28 cellular contexts compared by ENCODE assay signal in the genomic region with DNA sequence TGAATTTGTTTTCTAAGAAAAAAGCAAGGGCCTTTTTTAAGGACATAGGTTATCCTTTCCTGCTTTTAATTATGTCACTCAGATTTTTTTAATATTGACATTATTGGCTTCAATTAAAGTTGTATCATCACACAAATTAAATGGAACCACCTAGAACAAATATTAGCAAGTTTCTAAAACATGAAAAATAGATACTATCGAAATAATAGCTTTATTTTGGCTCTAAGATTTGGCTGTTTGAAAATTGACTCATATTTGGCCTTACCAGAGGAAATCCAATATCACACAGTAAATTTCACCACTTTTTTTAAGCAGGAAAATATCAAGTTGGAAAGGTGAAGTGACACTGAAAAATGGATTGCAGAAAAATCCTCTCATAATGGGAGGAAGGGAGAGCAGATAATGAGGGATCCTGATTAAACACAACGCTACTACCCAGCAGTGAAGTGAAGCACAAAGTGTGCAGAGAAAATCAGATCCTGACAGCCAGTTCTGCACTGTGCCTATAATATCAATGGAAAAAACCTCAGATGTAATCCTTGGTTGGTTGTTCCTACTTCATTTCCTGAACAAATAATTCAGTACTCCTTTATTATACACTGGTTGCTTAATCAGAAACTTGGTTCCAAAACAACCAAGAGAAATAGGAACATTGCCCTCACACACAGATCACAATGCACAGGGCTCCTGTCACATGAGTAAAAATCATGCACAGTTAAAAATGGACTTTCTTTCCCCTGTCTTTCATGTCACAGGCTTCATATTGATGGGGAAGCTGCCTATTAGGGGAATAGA. TPM values are rescaled to one million over a fixed set of nuclear protein-coding genes. Genes with fewer than 3 reads are reported as not detected.
A peak's percentile ranks its signal among the peaks of the same experiment; 100 is the strongest.
DNase-seq lines count a peak whose midpoint lies in the region; ATAC-seq and TF ChIP-seq lines count a peak whose summit lies in the region.
"Had no signal": no experiment of that assay in that cellular context is flagged by ENCODE, and none has a peak within 500 bp of the region (broad histone marks: within the 10 kb centered on the region; RNA-seq: fewer than 3 reads in every experiment).

No MANE protein-coding gene starts in this region.

- CTCF ChIA-PET in HEK293 (lab: Yijun Ruan, JAX) (interaction anchor here (0.7 to 1.1 kb wide), 5 partner anchors 20 to 537 kb away, joined by 3 to 7 read pairs (median 3); no protein-coding TSS in a partner anchor), PC-9 (lab: Charles Lee) (no interaction called here)

- H3K27ac ChIP-seq in HEK293 (ENCODE audit: extremely low read depth, low read depth, low read length) (no peak overlapping the region), caudate nucleus (ENCODE audit: low read depth, low read length) (peak overlapping the region; percentile 53), lower lobe of right lung (no peak overlapping the region), PC-9 (no peak overlapping the region)
- H3K27ac ChIP-seq: esophagus muscularis mucosa had no signal

- H3K4me3 ChIP-seq in HEK293 (ENCODE audit: low read depth, low read length) (no peak overlapping the region), lower lobe of right lung (no peak overlapping the region), skeletal muscle satellite cell (ENCODE audit: low read length) (no peak overlapping the region), PC-9 (no peak overlapping the region)
- H3K4me3 ChIP-seq: esophagus muscularis mucosa, thyroid gland had no signal

- POLR2A ChIA-PET in HEK293 (lab: Yijun Ruan, JAX) (no interaction called here), PC-9 (lab: Charles Lee; ENCODE audit: unreplicated experiment) (no interaction called here)

- H2AFZ ChIP-seq in PC-9, result no peak overlapping the region

- H3F3A ChIP-seq in PC-9 (ENCODE audit: insufficient read depth, low read depth), result no peaks in the 10 kb centered on the region

- H3K9ac ChIP-seq in skeletal muscle satellite cell (ENCODE audit: low read depth, low read length), result no peak overlapping the region

- H3K4me1 ChIP-seq in HEK293 (ENCODE audit: control insufficient read depth, insufficient read depth, low read length) (peaks cover 3% of the 10 kb centered on the region; the same call in 1 of the 2 replicates), lower lobe of right lung (peaks cover 19% of the 10 kb centered on the region), skeletal muscle satellite cell (ENCODE audit: control insufficient read depth, insufficient read depth, low read length) (peaks cover 15% of the 10 kb centered on the region), PC-9 (replicated peaks; ENCODE audit: insufficient read depth) (peaks cover 16% of the 10 kb centered on the region)
- H3K4me1 ChIP-seq: esophagus muscularis mucosa had no signal

- H3K27me3 ChIP-seq in lower lobe of right lung (ENCODE audit: low read depth) (no peaks in the 10 kb centered on the region), skeletal muscle satellite cell (ENCODE audit: control insufficient read depth, insufficient read depth, low read length) (no peaks in the 10 kb centered on the region), PC-9 (ENCODE audit: insufficient read depth, low read depth) (no peaks in the 10 kb centered on the region)
- H3K27me3 ChIP-seq: esophagus muscularis mucosa, thyroid gland had no signal

- peak; percentile 51 to 64 for ATAC-seq in lower lobe of right lung

- H3K9me2 ChIP-seq in PC-9 (ENCODE audit: insufficient read depth), result no peaks in the 10 kb centered on the region

- intact Hi-C loops in lower lobe of right lung (cut with DNase I) (no loop called here), PC-9 (cut with micrococcal nuclease; ENCODE audit: unreplicated experiment) (no loop called here)

- BruUV-seq in PC-9 (replicated peaks; lab: Mats Ljungman, UMichigan), result no TSS peak

- no peaks in the 10 kb centered on the region for H3K79me2 ChIP-seq in PC-9 (ENCODE audit: low read depth)

- H3K9me3 ChIP-seq in HEK293 (ENCODE audit: control insufficient read depth, insufficient read depth, low read depth, low read length) (no peaks in the 10 kb centered on the region), lower lobe of right lung (no peaks in the 10 kb centered on the region), skeletal muscle satellite cell (replicated peaks; ENCODE audit: low read length) (no peaks in the 10 kb centered on the region), PC-9 (ENCODE audit: insufficient read depth, low read depth) (no peaks in the 10 kb centered on the region)
- H3K9me3 ChIP-seq: esophagus muscularis mucosa, thyroid gland had no signal

- H4K20me1 ChIP-seq in PC-9 (ENCODE audit: insufficient read depth), result no peaks in the 10 kb centered on the region

- TF ChIP-seq CTCF in HEK293 (tag by site-specific recombination; IDR thresholded peaks at IDR 0.05), result no peak
- TF ChIP-seq CTCF in lower lobe of right lung (IDR thresholded peaks at IDR 0.05), result no peak
- no peak for TF ChIP-seq CTCF in PC-9 (conservative IDR thresholded peaks at IDR 0.05)

- H3K4me2 ChIP-seq in skeletal muscle satellite cell (ENCODE audit: low read length) (peak overlapping the region; percentile 40), PC-9 (no peak overlapping the region)

- peak in 6 of 61 donors; percentile 3 to 34 (median 12) for DNase-seq in caudate nucleus (lab: John Stamatoyannopoulos, UW)
- DNase-seq in lower lobe of right lung, result no peak
- DNase-seq in stimulated activated CD4-positive, alpha-beta T cell treated with anti-CD3 and anti-CD28 coated beads, Interleukin-4, amount 100 ng/mL, for 24 hours, result no peak
- DNase-seq in germinal center (ENCODE audit: low spot score), result no peak
- no peak for DNase-seq in PC-9
- DNase-seq in NCI-H1436 treated with DMSO at 0.1 percent for 48 hours (lab: John Stamatoyannopoulos, UW), result no peak
- DNase-seq: activated CD4-positive, alpha-beta T cell treated with anti-CD3 and anti-CD28 coated beads, Interleukin-2, amount 50 U/mL, for 48 hours; activated CD8-positive, alpha-beta memory T cell treated with anti-CD3 and anti-CD28 coated beads, Interleukin-2, amount 50 U/mL, for 48 hours; CD4-positive, alpha-beta T cell; effector memory CD4-positive, alpha-beta T cell; EL; KG1; mammary epithelial cell; NCI-H524 treated with DMSO at 0.1 percent for 48 hours; nucleus accumbens; RPMI8226; stimulated activated CD4-positive, alpha-beta T cell treated with anti-CD3 and anti-CD28 coated beads, Interleukin-12 subunit alpha, Interleukin-12 subunit beta, amount 100 ng/mL, for 4 hours; stimulated activated CD4-positive, alpha-beta T cell treated with anti-CD3 and anti-CD28 coated beads, Interleukin-4, amount 100 ng/mL, for 4 hours; stimulated activated naive CD4-positive, alpha-beta T cell treated with Interleukin-2 at 50 U/mL for 16 hours; thyroid gland had no signal

- H3K36me3 ChIP-seq in HEK293 (ENCODE audit: control insufficient read depth in 2 of 2, insufficient read depth in 1 of 2, low read length in 2 of 2), result no peaks in the 10 kb centered on the region
- H3K36me3 ChIP-seq in lower lobe of right lung, result no peaks in the 10 kb centered on the region
- no peaks in the 10 kb centered on the region for H3K36me3 ChIP-seq in skeletal muscle satellite cell (ENCODE audit: insufficient read depth, low read length)
- no peaks in the 10 kb centered on the region for H3K36me3 ChIP-seq in PC-9 (ENCODE audit: low read depth)
- H3K36me3 ChIP-seq: esophagus muscularis mucosa, thyroid gland had no signal

TF ChIP-seq in HEK293, 187 proteins besides CTCF, POLR2A, EP300 and RAD21:
- TF ChIP-seq BCL11A (tag by site-specific recombination; IDR thresholded peaks at IDR 0.05; ENCODE audit: low read depth) (no peak), ZBTB17 (tag by site-specific recombination; IDR thresholded peaks at IDR 0.05) (0 out of 2 replicates have a peak, but pooled peaks have one; percentile 9)
- TF ChIP-seq, protein P1, sequence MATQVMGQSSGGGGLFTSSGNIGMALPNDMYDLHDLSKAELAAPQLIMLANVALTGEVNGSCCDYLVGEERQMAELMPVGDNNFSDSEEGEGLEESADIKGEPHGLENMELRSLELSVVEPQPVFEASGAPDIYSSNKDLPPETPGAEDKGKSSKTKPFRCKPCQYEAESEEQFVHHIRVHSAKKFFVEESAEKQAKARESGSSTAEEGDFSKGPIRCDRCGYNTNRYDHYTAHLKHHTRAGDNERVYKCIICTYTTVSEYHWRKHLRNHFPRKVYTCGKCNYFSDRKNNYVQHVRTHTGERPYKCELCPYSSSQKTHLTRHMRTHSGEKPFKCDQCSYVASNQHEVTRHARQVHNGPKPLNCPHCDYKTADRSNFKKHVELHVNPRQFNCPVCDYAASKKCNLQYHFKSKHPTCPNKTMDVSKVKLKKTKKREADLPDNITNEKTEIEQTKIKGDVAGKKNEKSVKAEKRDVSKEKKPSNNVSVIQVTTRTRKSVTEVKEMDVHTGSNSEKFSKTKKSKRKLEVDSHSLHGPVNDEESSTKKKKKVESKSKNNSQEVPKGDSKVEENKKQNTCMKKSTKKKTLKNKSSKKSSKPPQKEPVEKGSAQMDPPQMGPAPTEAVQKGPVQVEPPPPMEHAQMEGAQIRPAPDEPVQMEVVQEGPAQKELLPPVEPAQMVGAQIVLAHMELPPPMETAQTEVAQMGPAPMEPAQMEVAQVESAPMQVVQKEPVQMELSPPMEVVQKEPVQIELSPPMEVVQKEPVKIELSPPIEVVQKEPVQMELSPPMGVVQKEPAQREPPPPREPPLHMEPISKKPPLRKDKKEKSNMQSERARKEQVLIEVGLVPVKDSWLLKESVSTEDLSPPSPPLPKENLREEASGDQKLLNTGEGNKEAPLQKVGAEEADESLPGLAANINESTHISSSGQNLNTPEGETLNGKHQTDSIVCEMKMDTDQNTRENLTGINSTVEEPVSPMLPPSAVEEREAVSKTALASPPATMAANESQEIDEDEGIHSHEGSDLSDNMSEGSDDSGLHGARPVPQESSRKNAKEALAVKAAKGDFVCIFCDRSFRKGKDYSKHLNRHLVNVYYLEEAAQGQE (tag by site-specific recombination; IDR thresholded peaks at IDR 0.05), result no peak

RNA-seq across cellular contexts. Expression of a gene that starts 9.4 kb away (rescaled TPM):
- total RNA-seq in lower lobe of right lung (26.1 TPM), PC-9 (2021) (not detected in 2 replicates)
- total RNA-seq in skeletal muscle satellite cell (2012; rRNA removed), result not detected in 2 replicates
- total RNA-seq: activated T-helper 2 cell treated with anti-CD3 and anti-CD28 coated beads, Interferon-gamma antibody, Interleukin-2, Interleukin-4, amounts not matched to agents 10 μg/mL and 5 μg/mL and 100 μg/mL, durations not matched to agents 14 hours and 24 hours and 36 hours; CD4-positive, alpha-beta T cell; glomerular endothelial cell; H4; mammary epithelial cell; myocyte; T-helper 2 cell treated with Interferon-gamma antibody and Interleukin-4, amounts not matched to agents 100 ng/mL and 5 ng/mL, for 36 hours had no signal

Comparison
In these comparisons a context has a peak if more than half of its experiments do, and no peak if none do; other contexts are left out.
1. RNA of a gene that starts 9.4 kb away (total RNA-seq): 26.1 TPM in lower lobe of right lung (single experiment); not detected in PC-9; every median in the first group is over 10 times any median in the second.